9 cellular contexts compared by ENCODE assay signal in the genomic region with DNA sequence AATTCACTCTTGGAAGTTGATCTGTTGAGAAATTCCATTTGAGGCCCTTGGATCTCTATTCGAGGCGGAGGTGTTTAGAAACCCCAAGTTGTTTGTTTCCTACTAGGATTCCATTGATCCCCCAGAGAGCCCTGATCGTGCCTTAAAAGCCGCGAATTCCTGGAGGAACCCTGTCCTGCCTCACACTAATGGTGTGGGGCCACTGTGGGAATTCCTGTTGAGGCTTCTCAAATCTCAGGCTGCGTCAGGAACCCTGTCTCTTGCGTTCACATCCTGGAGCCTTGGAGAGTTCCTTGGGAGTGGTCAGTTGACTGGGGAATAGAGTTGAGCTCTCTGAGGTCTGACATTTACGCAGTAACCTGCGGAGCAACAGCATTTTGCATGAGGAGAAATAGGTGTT. TPM values are rescaled to one million over a fixed set of nuclear protein-coding genes. Genes with fewer than 3 reads are reported as not detected.
DNase-seq lines count a peak whose midpoint lies in the region; ATAC-seq and TF ChIP-seq lines count a peak whose summit lies in the region.
"Had no signal": no experiment of that assay in that cellular context is flagged by ENCODE, and none has a peak within 500 bp of the region (broad histone marks: within the 10 kb centered on the region; RNA-seq: fewer than 3 reads in every experiment).

No MANE protein-coding gene starts in this region.

- H3K56ac ChIP-seq in H9 (ENCODE audit: insufficient read length, low read depth, low read length) = no peak overlapping the region

- H2BK20ac ChIP-seq in H9 (ENCODE audit: low read depth, low read length, poor library complexity, severe bottlenecking) = no peak overlapping the region

- TF ChIP-seq POLR2A in sigmoid colon (IDR thresholded peaks at IDR 0.05) = no peak

- peaks cover 36 to 52% of the 10 kb centered on the region in 2 experiments for H3K4me1 Mint-ChIP-seq in H9
- H3K4me1 Mint-ChIP-seq in activated T-helper 2 cell treated with anti-CD3 and anti-CD28 coated beads, Interferon-gamma antibody, Interleukin-2, Interleukin-4, amounts not matched to agents 10 μg/mL and 5 μg/mL and 100 μg/mL, durations not matched to agents 14 hours and 24 hours and 36 hours (ENCODE audit: low read depth) = peaks cover 11% of the 10 kb centered on the region

- H3K23ac ChIP-seq in H9 (ENCODE audit: insufficient read length, low read depth, low read length) = no peak overlapping the region

- H3K27ac Mint-ChIP-seq in H9 = peak overlapping the region in 2 of 3 experiments; percentile 61 to 79; a peak in 4 of 7 replicates
- no peak overlapping the region for H3K27ac Mint-ChIP-seq in activated T-helper 2 cell treated with anti-CD3 and anti-CD28 coated beads, Interferon-gamma antibody, Interleukin-2, Interleukin-4, amounts not matched to agents 10 μg/mL and 5 μg/mL and 100 μg/mL, durations not matched to agents 14 hours and 24 hours and 36 hours

- H4K5ac ChIP-seq in H9 (ENCODE audit: insufficient read length, low read depth, low read length) = no peak overlapping the region

- DNase-seq in H9 (peak; percentile 47), sigmoid colon (peak; percentile 69), NCI-H345 treated with DMSO at 0.1 percent for 48 hours (lab: John Stamatoyannopoulos, UW; ENCODE audit: unreplicated experiment) (no peak), nucleus accumbens (lab: John Stamatoyannopoulos, UW) (no peak), left colon (no peak)
- DNase-seq in activated T-helper 2 cell treated with anti-CD3 and anti-CD28 coated beads, Interferon-gamma antibody, Interleukin-2, Interleukin-4, amounts not matched to agents 10 μg/mL and 5 μg/mL and 100 μg/mL, durations not matched to agents 14 hours and 24 hours and 36 hours (ENCODE audit: low spot score) = no peak
- no peak for DNase-seq in effector CD8-positive, alpha-beta T cell (lab: John Stamatoyannopoulos, UW)
- DNase-seq: activated CD4-positive, alpha-beta T cell treated with anti-CD3 and anti-CD28 coated beads, Interleukin-2, amount 50 U/mL, for 4 hours had no signal

- H3K18ac ChIP-seq in H9 (ENCODE audit: insufficient read length, low read depth, low read length) = no peak overlapping the region

- H3K4me3 Mint-ChIP-seq in H9 = peak overlapping the region; percentile 84 to 94
- peak overlapping the region; percentile 85 for H3K4me3 Mint-ChIP-seq in activated T-helper 2 cell treated with anti-CD3 and anti-CD28 coated beads, Interferon-gamma antibody, Interleukin-2, Interleukin-4, amounts not matched to agents 10 μg/mL and 5 μg/mL and 100 μg/mL, durations not matched to agents 14 hours and 24 hours and 36 hours (ENCODE audit: low read depth)

- no CpG with 5 or more reads among the region's 9 CpGs for WGBS in H9 (ENCODE audit: extremely low coverage, insufficient read length, low lambda C conversion rate)
- WGBS in sigmoid colon, 2 donors = 28 to 29% methylated on average over 9 of the region's 9 CpGs

- H2AFZ ChIP-seq in H9 (ENCODE audit: low read length) = no peak overlapping the region

- intact Hi-C loops in activated T-helper 2 cell treated with anti-CD3 and anti-CD28 coated beads, Interferon-gamma antibody, Interleukin-2, Interleukin-4, amounts not matched to agents 10 μg/mL and 5 μg/mL and 100 μg/mL, durations not matched to agents 14 hours and 24 hours and 36 hours (cut with micrococcal nuclease) = loop anchor here (5.0 kb wide), 2 partner anchors 94 to 156 kb away; a partner anchor contains a TSS
- intact Hi-C loops in sigmoid colon (cut with DNase I) = no loop called here
- intact Hi-C loops in left colon (cut with DNase I, micrococcal nuclease) = no loop called here

- H3K27me3 Mint-ChIP-seq in H9 (ENCODE audit: low read depth) = peaks cover 30% of the 10 kb centered on the region
- peaks cover 40% of the 10 kb centered on the region for H3K27me3 Mint-ChIP-seq in activated T-helper 2 cell treated with anti-CD3 and anti-CD28 coated beads, Interferon-gamma antibody, Interleukin-2, Interleukin-4, amounts not matched to agents 10 μg/mL and 5 μg/mL and 100 μg/mL, durations not matched to agents 14 hours and 24 hours and 36 hours (ENCODE audit: low read depth)

- no peak overlapping the region for H4K91ac ChIP-seq in H9 (ENCODE audit: insufficient read length, low read depth, low read length)

- H3K4me1 ChIP-seq in H9 (ENCODE audit: insufficient read depth, low read length) = peaks cover 1% of the 10 kb centered on the region; the same call in 1 of the 2 replicates
- peaks cover 10% of the 10 kb centered on the region for H3K4me1 ChIP-seq in iPS-18a (ENCODE audit: control insufficient read depth, low read depth, low read length)
- H3K4me1 ChIP-seq in sigmoid colon = peaks cover 0 to 24% (median 19%) of the 10 kb centered on the region in 4 donors

- H2BK5ac ChIP-seq in H9 (ENCODE audit: insufficient read length, low read length) = no peak overlapping the region

- H3K9me3 ChIP-seq in H9 (ENCODE audit: control insufficient read depth, low read depth, low read length) (no peaks in the 10 kb centered on the region), iPS-18a (ENCODE audit: control insufficient read depth, low read depth, low read length) (no peaks in the 10 kb centered on the region), sigmoid colon (no peaks in the 10 kb centered on the region)

- H2BK120ac ChIP-seq in H9 (ENCODE audit: low read depth, low read length, poor library complexity, severe bottlenecking) = no peak overlapping the region

- H3K4me3 ChIP-seq in iPS-18a (ENCODE audit: low read length) (peak overlapping the region; percentile 76), sigmoid colon (peak overlapping the region; percentile 52 to 89 (median 86))

- TF ChIP-seq CTCF in H9 (conservative IDR thresholded peaks at IDR 0.05) = no peak
- TF ChIP-seq CTCF in sigmoid colon (IDR thresholded peaks at IDR 0.05) = no peak

- no peak overlapping the region for H2BK15ac ChIP-seq in H9 (ENCODE audit: low read depth, low read length)

- TF ChIP-seq EP300 in sigmoid colon (IDR thresholded peaks at IDR 0.05) = no peak

- no peak overlapping the region for H2AK5ac ChIP-seq in H9 (ENCODE audit: insufficient read length, low read length)

- peak overlapping the region; percentile 78 for H3K4me2 ChIP-seq in H9 (ENCODE audit: insufficient read depth, insufficient read length, low read length)

- no peak overlapping the region for H3K27ac ChIP-seq in H9 (ENCODE audit: insufficient read length, low read depth, low read length)
- H3K27ac ChIP-seq in iPS-18a (ENCODE audit: low read length) = no peak overlapping the region
- H3K27ac ChIP-seq in sigmoid colon = peak overlapping the region in 2 of 4 donors; percentile 38 to 79

- H3K4ac ChIP-seq in H9 (ENCODE audit: low read depth, low read length) = no peak overlapping the region

- H2BK12ac ChIP-seq in H9 (ENCODE audit: insufficient read length, low read depth, low read length) = no peak overlapping the region

- H3K9ac ChIP-seq in H9 (ENCODE audit: extremely low read depth, insufficient read length, low read length) = no peak overlapping the region
- peak overlapping the region; percentile 55 for H3K9ac ChIP-seq in iPS-18a (ENCODE audit: low read length)

- H3K79me2 ChIP-seq in H9 (ENCODE audit: insufficient read depth, low read length) = no peaks in the 10 kb centered on the region

- no peak overlapping the region for H3T11ph ChIP-seq in H9 (ENCODE audit: low read length)

- H3K79me1 ChIP-seq in H9 (ENCODE audit: insufficient read depth, low read depth, low read length, poor library complexity, severe bottlenecking) = no peaks in the 10 kb centered on the region

- no peak overlapping the region for H3K14ac ChIP-seq in H9 (ENCODE audit: insufficient read depth, low read length)

- no peak overlapping the region for H4K8ac ChIP-seq in H9 (replicated peaks; ENCODE audit: insufficient read length, low read depth, low read length)

- H3K9me3 Mint-ChIP-seq in H9 = no peaks in the 10 kb centered on the region
- H3K9me3 Mint-ChIP-seq in activated T-helper 2 cell treated with anti-CD3 and anti-CD28 coated beads, Interferon-gamma antibody, Interleukin-2, Interleukin-4, amounts not matched to agents 10 μg/mL and 5 μg/mL and 100 μg/mL, durations not matched to agents 14 hours and 24 hours and 36 hours = no peaks in the 10 kb centered on the region

- peaks cover 12% of the 10 kb centered on the region for H3K23me2 ChIP-seq in H9 (ENCODE audit: insufficient read length, low read depth, low read length, poor library complexity, severe bottlenecking)

- no peak for ATAC-seq in left colon

- H3K36me3 Mint-ChIP-seq in H9 (ENCODE audit: insufficient read depth in 1 of 3, low read depth in 3 of 3) = no peaks in the 10 kb centered on the region; a peak in 1 of 7 replicates
- H3K36me3 Mint-ChIP-seq in activated T-helper 2 cell treated with anti-CD3 and anti-CD28 coated beads, Interferon-gamma antibody, Interleukin-2, Interleukin-4, amounts not matched to agents 10 μg/mL and 5 μg/mL and 100 μg/mL, durations not matched to agents 14 hours and 24 hours and 36 hours (ENCODE audit: low read depth) = no peaks in the 10 kb centered on the region

- H3K36me3 ChIP-seq in iPS-18a (ENCODE audit: control insufficient read depth, low read depth, low read length) (no peaks in the 10 kb centered on the region), sigmoid colon (no peaks in the 10 kb centered on the region)

- H3K27me3 ChIP-seq in H9 (ENCODE audit: insufficient read depth, low read length) (no peaks in the 10 kb centered on the region), iPS-18a (ENCODE audit: control insufficient read depth, insufficient read depth, low read length) (peaks cover 23% of the 10 kb centered on the region), sigmoid colon (no peaks in the 10 kb centered on the region)

- no peaks in the 10 kb centered on the region for H4K20me1 ChIP-seq in H9 (ENCODE audit: control insufficient read depth, insufficient read depth, insufficient read length)

RNA-seq across cellular contexts. Expression of a gene that starts 1.2 kb away (rescaled TPM):
- total RNA-seq in H9 (2021) (2.5 and 2.9 TPM in 2 replicates), sigmoid colon (10 to 100 TPM in 1 of 4 donors, 1 to 10 TPM in 3; 4.9 to 23.5 (median 7.0) TPM), left colon (1 to 10 TPM; 3.5 to 5.9 TPM)
- 0.34 and 0.51 TPM in 2 replicates for total RNA-seq in activated T-helper 2 cell treated with anti-CD3 and anti-CD28 coated beads, Interferon-gamma antibody, Interleukin-2, Interleukin-4, amounts not matched to agents 10 μg/mL and 5 μg/mL and 100 μg/mL, durations not matched to agents 14 hours and 24 hours and 36 hours
- 1 to 10 TPM; 1.0 to 2.1 (median 1.2) TPM for polyA plus RNA-seq in sigmoid colon

RNA-seq across cellular contexts. Expression of a gene that starts 34.6 kb away (rescaled TPM):
- total RNA-seq in H9 (2021) (6.6 and 6.7 TPM in 2 replicates), sigmoid colon (10 to 100 TPM; 22.5 to 32.1 (median 27.6) TPM), left colon (10 to 100 TPM; 16.2 to 25.2 TPM)
- total RNA-seq in activated T-helper 2 cell treated with anti-CD3 and anti-CD28 coated beads, Interferon-gamma antibody, Interleukin-2, Interleukin-4, amounts not matched to agents 10 μg/mL and 5 μg/mL and 100 μg/mL, durations not matched to agents 14 hours and 24 hours and 36 hours = not detected in 2 replicates
- polyA plus RNA-seq in sigmoid colon = 1 to 10 TPM; 1.4 to 7.4 (median 2.4) TPM

Comparison
In these comparisons a context has a peak if more than half of its experiments do, and no peak if none do; other contexts are left out.
1. DNase-seq: peak in H9 (single experiment) and sigmoid colon (single experiment); none in activated T-helper 2 cell treated with anti-CD3 and anti-CD28 coated beads, Interferon-gamma antibody, Interleukin-2, Interleukin-4, amounts not matched to agents 10 μg/mL and 5 μg/mL and 100 μg/mL, durations not matched to agents 14 hours and 24 hours and 36 hours (single experiment), effector CD8-positive, alpha-beta T cell (single experiment), NCI-H345 treated with DMSO at 0.1 percent for 48 hours (single experiment), nucleus accumbens (0 of 56) and left colon (0 of 2).